In genomic region chr17:5485270-5486205, GRCh38 we compare ENCODE assay signal across 8 cellular contexts. TPM values are rescaled to one million over a fixed set of nuclear protein-coding genes. Genes with fewer than 3 reads are reported as not detected.
DNase-seq lines count a peak whose midpoint lies in the region; ATAC-seq and TF ChIP-seq lines count a peak whose summit lies in the region.

Gene DERL2 (minus strand): TSS chr17:5486178. CDS start chr17:5486161, 17 bp downstream.

- H3K4me1 ChIP-seq in subcutaneous abdominal adipose tissue (ENCODE audit: control insufficient read depth in 5 of 5, insufficient read depth in 5 of 5, low read length in 5 of 5): peaks cover 3 to 28% (median 25%) of the 10 kb centered on the region in 5 donors

- peak; percentile 35 for DNase-seq in NCI-H510A treated with DMSO at 0.1 percent for 48 hours (lab: John Stamatoyannopoulos, UW)
- DNase-seq in NCI-H510A (lab: John Stamatoyannopoulos, UW): no peak
- no peak for DNase-seq in HFF-Myc (ENCODE audit: extremely low read depth, low read depth)
- DNase-seq in NCI-H226: peak; percentile 73
- DNase-seq in cerebellum (ENCODE audit: low spot score): no peak
- no peak for DNase-seq in left colon
- DNase-seq in posterior cingulate gyrus: no peak

- no peak for TF ChIP-seq CTCF in HFF-Myc (IDR thresholded peaks at IDR 0.05; ENCODE audit: low read depth, low read length, missing control alignments)

- intact Hi-C loops in left colon (cut with DNase I, micrococcal nuclease): no loop called here
- intact Hi-C loops in posterior cingulate gyrus (cut with DNase I): loop anchor here (1.0 kb wide), 2 partner anchors 16 to 66 kb away; partner anchors contain the start of gene NUP88

- peak within 1 kb of the TSS; percentile 96 for H3K27ac ChIP-seq in subcutaneous abdominal adipose tissue (ENCODE audit: low read depth, low read length)

- H3K4me3 ChIP-seq in HFF-Myc (replicated peaks; ENCODE audit: low read depth, low read length) (peak within 1 kb of the TSS; percentile 96), subcutaneous abdominal adipose tissue (ENCODE audit: low read depth in 1 of 5, low read length in 5 of 5) (peak within 1 kb of the TSS; percentile 90 to 99 (median 96))

- ATAC-seq in left colon: peak; percentile 12

- H3K9ac ChIP-seq in subcutaneous abdominal adipose tissue (ENCODE audit: low read length in 5 of 5): peak within 1 kb of the TSS; percentile 76 to 96 (median 95)

- no peaks in the 10 kb centered on the region for H3K27me3 ChIP-seq in subcutaneous abdominal adipose tissue (ENCODE audit: control insufficient read depth in 5 of 5, insufficient read depth in 4 of 5, low read length in 5 of 5)

- peaks cover 36 to 53% (median 44%) of the 10 kb centered on the region in 5 donors for H3K36me3 ChIP-seq in subcutaneous abdominal adipose tissue (ENCODE audit: control insufficient read depth in 5 of 5, insufficient read depth in 5 of 5, low read length in 5 of 5)

- no peaks in the 10 kb centered on the region for H3K9me3 ChIP-seq in subcutaneous abdominal adipose tissue (ENCODE audit: control insufficient read depth in 5 of 5, low read length in 5 of 5)

RNA-seq across cellular contexts. Expression of gene DERL2, which starts in this region (rescaled TPM):
- total RNA-seq in cerebellum (46.9 TPM), left colon (10 to 100 TPM; 40.8 to 57.3 TPM)

Comparison
In these comparisons a context has a peak if more than half of its experiments do, and no peak if none do; other contexts are left out.
1. DNase-seq: peak in NCI-H510A treated with DMSO at 0.1 percent for 48 hours (single experiment) and NCI-H226 (single experiment); none in NCI-H510A (single experiment), HFF-Myc (single experiment), cerebellum (single experiment), left colon (0 of 2) and posterior cingulate gyrus (0 of 10).